In the genomic region with DNA sequence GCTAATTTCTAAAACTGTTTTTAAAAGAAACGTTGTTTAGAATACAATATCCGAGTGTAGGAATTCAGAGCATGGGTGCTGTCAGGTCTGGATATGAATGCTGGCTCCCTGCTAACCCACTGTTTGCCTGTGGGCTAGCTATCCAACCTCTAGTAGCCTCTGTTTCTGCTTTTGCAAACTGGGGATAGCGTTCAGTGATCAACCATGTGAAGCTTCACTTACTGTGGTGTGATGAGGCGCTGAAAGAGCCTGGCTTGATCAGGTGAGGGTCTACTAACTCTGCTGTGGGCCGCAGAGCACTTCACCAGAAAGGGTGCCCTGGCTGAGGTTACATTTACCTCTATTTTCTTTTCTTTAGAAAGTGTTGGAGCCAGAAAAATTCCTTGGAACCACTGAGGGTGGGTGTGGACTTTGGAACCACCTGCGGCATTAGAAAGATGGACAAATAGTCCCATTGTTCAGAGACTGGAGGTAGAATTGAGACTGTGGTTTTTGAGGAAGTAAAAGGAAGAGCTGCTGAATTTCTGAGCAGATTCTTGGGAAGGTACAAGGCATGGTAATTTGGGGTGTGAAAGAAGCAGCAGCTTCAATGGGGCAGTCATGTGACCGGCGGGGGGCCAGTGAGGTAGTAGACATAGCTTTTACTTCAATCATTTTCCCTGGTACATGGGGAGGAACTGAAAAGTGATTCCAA, we compare ENCODE assay signal across 19 cellular contexts. TPM values are rescaled to one million over a fixed set of nuclear protein-coding genes. Genes with fewer than 3 reads are reported as not detected.
DNase-seq lines count a peak whose midpoint lies in the region; ATAC-seq and TF ChIP-seq lines count a peak whose summit lies in the region.
"Had no signal": no experiment of that assay in that cellular context is flagged by ENCODE, and none has a peak within 500 bp of the region (broad histone marks: within the 10 kb centered on the region; RNA-seq: fewer than 3 reads in every experiment).

No MANE protein-coding gene starts in this region.

- CTCF ChIA-PET in MCF 10A (lab: Yijun Ruan, JAX): no interaction called here
- CTCF ChIA-PET in OCI-LY7 (lab: Charles Lee; ENCODE audit: unreplicated experiment): no interaction called here

- no peak for ATAC-seq in central memory CD8-positive, alpha-beta T cell (replicated peaks; ENCODE audit: extremely low read depth, poor library complexity, severe bottlenecking)
- no peak for ATAC-seq in body of pancreas
- ATAC-seq: HCT116, left colon had no signal

- no peak for TF ChIP-seq CTCF in breast epithelium (IDR thresholded peaks at IDR 0.05)
- TF ChIP-seq CTCF in MCF 10A (IDR thresholded peaks at IDR 0.05; ENCODE audit: unreplicated experiment): no peak
- TF ChIP-seq CTCF in body of pancreas (IDR thresholded peaks at IDR 0.05): no peak
- TF ChIP-seq CTCF in OCI-LY7 (conservative IDR thresholded peaks at IDR 0.05; ENCODE audit: low read length): no peak

- no peaks in the 10 kb centered on the region for H3K9me2 ChIP-seq in OCI-LY7 (ENCODE audit: insufficient read depth, low read length)

- peak overlapping the region; percentile 70 to 77 for H3K27ac ChIP-seq in breast epithelium
- no peak overlapping the region for H3K27ac ChIP-seq in body of pancreas
- no peak overlapping the region for H3K27ac ChIP-seq in OCI-LY7 (ENCODE audit: low read depth, low read length, poor library complexity, severe bottlenecking)
- H3K27ac ChIP-seq: ovary had no signal

- no peak overlapping the region for H2AFZ ChIP-seq in OCI-LY7 (ENCODE audit: low read length)

- H3K9me3 Mint-ChIP-seq in MCF 10A (ENCODE audit: unreplicated experiment) (no peaks in the 10 kb centered on the region), IgD-negative memory B cell (no peaks in the 10 kb centered on the region)
- no peaks in the 10 kb centered on the region for H3K9me3 Mint-ChIP-seq in central memory CD8-positive, alpha-beta T cell
- H3K9me3 Mint-ChIP-seq: CD4-positive, alpha-beta memory T cell; natural killer cell treated with Interleukin-12 subunit alpha and Interleukin-12 subunit beta and Interleukin-15 and Interleukin-18, amount 100 ng/mL, for 72 hours had no signal

- H4K20me1 ChIP-seq in OCI-LY7 (ENCODE audit: insufficient read depth, low read length): no peaks in the 10 kb centered on the region

- H3K36me3 Mint-ChIP-seq in MCF 10A (ENCODE audit: insufficient read depth, unreplicated experiment) (no peaks in the 10 kb centered on the region), IgD-negative memory B cell (peaks cover 14% of the 10 kb centered on the region)
- H3K36me3 Mint-ChIP-seq in central memory CD8-positive, alpha-beta T cell (ENCODE audit: insufficient read depth): peaks cover 11% of the 10 kb centered on the region

- intact Hi-C loops in breast epithelium (cut with DNase I; ENCODE audit: low total_unique reads) (no loop called here), MCF 10A (cut with micrococcal nuclease) (no loop called here), body of pancreas (cut with DNase I) (no loop called here), OCI-LY7 (cut with micrococcal nuclease; ENCODE audit: unreplicated experiment) (no loop called here)

- H3K4me2 ChIP-seq in OCI-LY7 (ENCODE audit: low read length): no peak overlapping the region

- H3K36me3 ChIP-seq in breast epithelium: no peaks in the 10 kb centered on the region
- H3K36me3 ChIP-seq in body of pancreas (replicated peaks in 1 of 2; ENCODE audit: insufficient read depth in 1 of 2, low read depth in 2 of 2): no peaks in the 10 kb centered on the region
- H3K36me3 ChIP-seq in OCI-LY7 (ENCODE audit: insufficient read depth, low read length): no peaks in the 10 kb centered on the region
- H3K36me3 ChIP-seq: ovary, upper lobe of left lung had no signal

- H3K27ac Mint-ChIP-seq in MCF 10A (ENCODE audit: low read depth, unreplicated experiment) (no peak overlapping the region), IgD-negative memory B cell (peak overlapping the region; percentile 75 to 87 (median 84))
- H3K27ac Mint-ChIP-seq in central memory CD8-positive, alpha-beta T cell (ENCODE audit: low read depth): peak overlapping the region; percentile 63

- H3K4me1 ChIP-seq in breast epithelium: no peaks in the 10 kb centered on the region
- H3K4me1 ChIP-seq in body of pancreas: no peaks in the 10 kb centered on the region
- H3K4me1 ChIP-seq in OCI-LY7 (ENCODE audit: insufficient read depth, low read length, poor library complexity, severe bottlenecking): no peaks in the 10 kb centered on the region
- H3K4me1 ChIP-seq: upper lobe of left lung had no signal

- no peaks in the 10 kb centered on the region for H3K27me3 ChIP-seq in breast epithelium
- no peaks in the 10 kb centered on the region for H3K27me3 ChIP-seq in body of pancreas
- H3K27me3 ChIP-seq: ovary, upper lobe of left lung had no signal

- H3K9me3 ChIP-seq in breast epithelium: no peaks in the 10 kb centered on the region
- H3K9me3 ChIP-seq in body of pancreas: no peaks in the 10 kb centered on the region
- H3K9me3 ChIP-seq in OCI-LY7 (ENCODE audit: low read length): no peaks in the 10 kb centered on the region
- H3K9me3 ChIP-seq: ovary, upper lobe of left lung had no signal

- POLR2A ChIA-PET in MCF 10A (lab: Yijun Ruan, JAX): no interaction called here
- POLR2A ChIA-PET in OCI-LY7 (lab: Charles Lee): no interaction called here

- H3K79me2 ChIP-seq in OCI-LY7 (ENCODE audit: insufficient read depth, low read depth, low read length): no peaks in the 10 kb centered on the region

- BruUV-seq in MCF 10A (replicated peaks; lab: Mats Ljungman, UMichigan): no TSS peak
- no TSS peak for BruUV-seq in OCI-LY7 (replicated peaks; lab: Mats Ljungman, UMichigan)

- TF ChIP-seq POLR2A in breast epithelium (IDR thresholded peaks at IDR 0.05) (no peak), body of pancreas (IDR thresholded peaks at IDR 0.05) (no peak)

- DNase-seq in breast epithelium (ENCODE audit: low spot score in 2 of 2): peak in 1 of 2 donors; percentile 60
- DNase-seq in MCF 10A (ENCODE audit: unreplicated experiment): no peak
- DNase-seq in central memory CD8-positive, alpha-beta T cell (ENCODE audit: low spot score in 2 of 2): no peak
- no peak for DNase-seq in body of pancreas
- no peak for DNase-seq in OCI-LY7 (ENCODE audit: low spot score)
- DNase-seq in AG20443 (ENCODE audit: low spot score): no peak
- DNase-seq: activated CD4-positive, CD25-positive, alpha-beta regulatory T cell treated with anti-CD3 and anti-CD28 coated beads, Interleukin-2, amount 50 U/mL, for 72 hours; activated naive CD4-positive, alpha-beta T cell treated with Interleukin-2 at 50 U/mL for 16 hours; CD4-positive, alpha-beta memory T cell; central memory CD4-positive, alpha-beta T cell; left colon; NCI-H1694; ovary; stimulated activated CD4-positive, alpha-beta T cell treated with anti-CD3 and anti-CD28 coated beads, Interleukin-4, amount 100 ng/mL, for 24 hours had no signal

- H3K27me3 Mint-ChIP-seq in MCF 10A (ENCODE audit: insufficient read depth, unreplicated experiment) (peaks cover 11% of the 10 kb centered on the region), IgD-negative memory B cell (no peaks in the 10 kb centered on the region)
- H3K27me3 Mint-ChIP-seq in central memory CD8-positive, alpha-beta T cell: no peaks in the 10 kb centered on the region
- H3K27me3 Mint-ChIP-seq: CD4-positive, alpha-beta memory T cell; natural killer cell treated with Interleukin-12 subunit alpha and Interleukin-12 subunit beta and Interleukin-15 and Interleukin-18, amount 100 ng/mL, for 72 hours had no signal

- H3K4me3 ChIP-seq in breast epithelium (peak overlapping the region in 1 of 3 donors; percentile 4), body of pancreas (no peak overlapping the region), OCI-LY7 (ENCODE audit: low read depth, low read length, poor library complexity, severe bottlenecking) (no peak overlapping the region)
- H3K4me3 ChIP-seq: ovary, upper lobe of left lung had no signal

- H3K4me3 Mint-ChIP-seq in MCF 10A (ENCODE audit: unreplicated experiment): no peak overlapping the region
- H3K4me3 Mint-ChIP-seq in IgD-negative memory B cell: no peak overlapping the region
- no peak overlapping the region for H3K4me3 Mint-ChIP-seq in central memory CD8-positive, alpha-beta T cell
- H3K4me3 Mint-ChIP-seq: CD4-positive, alpha-beta memory T cell; natural killer cell treated with Interleukin-12 subunit alpha and Interleukin-12 subunit beta and Interleukin-15 and Interleukin-18, amount 100 ng/mL, for 72 hours had no signal

- WGBS in body of pancreas, 2 donors: 80 to 90% methylated on average over 8 of the region's 8 CpGs

- H3K4me1 Mint-ChIP-seq in MCF 10A (ENCODE audit: insufficient read depth, unreplicated experiment) (no peaks in the 10 kb centered on the region), IgD-negative memory B cell (peaks cover 57 to 73% (median 70%) of the 10 kb centered on the region in 3 donors)
- peaks cover 51% of the 10 kb centered on the region for H3K4me1 Mint-ChIP-seq in central memory CD8-positive, alpha-beta T cell

RNA-seq across cellular contexts. Expression of a gene that starts 10.3 kb away (rescaled TPM):
- total RNA-seq in breast epithelium (10 to 100 TPM in 1 of 3 donors, 1 to 10 TPM in 2; 4.3 to 41.4 (median 9.5) TPM), MCF 10A (2022) (0.23 TPM in 1 of 2 replicates, not detected in the other), body of pancreas (1 to 10 TPM in 1 of 2 donors, not detected in 1; 2.9 TPM), OCI-LY7 (2022) (not detected in 2 replicates)
- 28.1 TPM for polyA plus RNA-seq in IgD-negative memory B cell
- total RNA-seq in OCI-LY7 (2014; rRNA removed; shearing (Covaris generic)): not detected in 2 replicates
- polyA plus RNA-seq: AG04450 had no signal

Comparison
In these comparisons a context has a peak if more than half of its experiments do, and no peak if none do; other contexts are left out.
1. H3K27ac ChIP-seq: peak in breast epithelium (2 of 2); none in body of pancreas (0 of 4) and OCI-LY7 (single experiment).